Comparison of ENCODE assay signal across 39 cellular contexts in genomic region chr7:113917840-113918239, GRCh38. TPM values are rescaled to one million over a fixed set of nuclear protein-coding genes. Genes with fewer than 3 reads are reported as not detected.
"Had no signal": no experiment of that assay in that cellular context is flagged by ENCODE, and none has a peak within 500 bp of the region (broad histone marks: within the 10 kb centered on the region; RNA-seq: fewer than 3 reads in every experiment).

No MANE protein-coding gene starts in this region.

- H3K9me3 ChIP-seq: MG63, SJCRH30 had no signal

- H3K36me3 ChIP-seq: brain microvascular endothelial cell, MG63, SJCRH30, WERI-Rb-1 had no signal

- H3K27me3 ChIP-seq: brain microvascular endothelial cell, MG63, SJCRH30 had no signal

- DNase-seq: activated CD4-positive, alpha-beta T cell treated with anti-CD3 and anti-CD28 coated beads for 1 hour; activated CD4-positive, alpha-beta T cell treated with anti-CD3 and anti-CD28 coated beads for 48 hours; activated CD4-positive, CD25-positive, alpha-beta regulatory T cell; activated CD8-positive, alpha-beta T cell treated with anti-CD3 and anti-CD28 coated beads for 36 hours; activated effector memory CD4-positive, alpha-beta T cell treated with anti-CD3 and anti-CD28 coated beads, Interleukin-2, amount 50 U/mL, for 16 hours; activated naive CD4-positive, alpha-beta T cell; activated naive CD4-positive, alpha-beta T cell treated with anti-CD3 and anti-CD28 coated beads, Interleukin-2, amount 50 U/mL, for 16 hours; activated naive CD8-positive, alpha-beta T cell treated with anti-CD3 and anti-CD28 coated beads for 36 hours; activated T-cell treated with anti-CD3 and anti-CD28 coated beads, Interleukin-2, amount 50 U/mL, for 1 hour; activated T-cell treated with anti-CD3 and anti-CD28 coated beads, Interleukin-2, amount 50 U/mL, for 72 hours; amniotic stem cell; aorta; brain microvascular endothelial cell; Kasumi-1; KG1; MG63; NCI-H1048; NCI-H1105 treated with DMSO at 0.1 percent for 48 hours; NCI-H1436; NCI-H1694; NCI-H2029 treated with DMSO at 0.1 percent for 48 hours; NCI-H2107; NCI-H2171; NCI-H510A; NCI-H526; NCI-H748 treated with DMSO at 0.1 percent for 48 hours; NK-92 treated with Interleukin-12 subunit alpha and Interleukin-12 subunit beta, amount 100 ng/mL, for 24 hours; PC-9; SHP77; SJCRH30; T1000; WERI-Rb-1 had no signal

- ATAC-seq: activated CD8-positive, alpha-beta T cell treated with anti-CD3 and anti-CD28 coated beads for 36 hours; activated T-cell treated with anti-CD3 and anti-CD28 coated beads, Interleukin-2, amount 50 U/mL, for 72 hours; activated T-helper 17 cell treated with anti-CD3 and anti-CD28 coated beads, Interleukin-2, amount 50 U/mL, for 72 hours had no signal

- H3K27ac ChIP-seq: brain microvascular endothelial cell, PC-9, RWPE1, SJCRH30, SK-N-MC, WERI-Rb-1 had no signal

- H3K4me3 ChIP-seq: MG63, PC-9, SJCRH30, SK-N-MC had no signal

RNA-seq across cellular contexts. Expression of gene PPP1R3A, which starts 1.0 kb away (rescaled TPM):
- total RNA-seq: activated CD8-positive, alpha-beta memory T cell treated with anti-CD3 and anti-CD28 coated beads for 36 hours; activated CD8-positive, alpha-beta T cell treated with anti-CD3 and anti-CD28 coated beads for 36 hours; activated naive CD8-positive, alpha-beta T cell treated with anti-CD3 and anti-CD28 coated beads for 36 hours; activated T-cell treated with anti-CD3 and anti-CD28 coated beads, Interleukin-2, amount 50 U/mL, for 72 hours; activated T-helper 17 cell treated with anti-CD3 and anti-CD28 coated beads, Interleukin-2, amount 50 U/mL, for 72 hours; OCI-LY7; PC-9; T-helper 1 cell treated with Interleukin-12 subunit alpha and Interleukin-12 subunit beta and Interleukin-4 antibody, amounts not matched to agents 30 ng/mL and 1 ng/mL, for 36 hours; T-helper 2 cell treated with Interferon-gamma antibody and Interleukin-4, amounts not matched to agents 100 ng/mL and 5 ng/mL, for 36 hours had no signal
- polyA plus RNA-seq: aorta had no signal
